ENCODE assay signal across 8 cellular contexts in genomic region chr18:711330-711692, GRCh38. TPM values are rescaled to one million over a fixed set of nuclear protein-coding genes. Genes with fewer than 3 reads are reported as not detected.
A peak's percentile ranks its signal among the peaks of the same experiment; 100 is the strongest.
DNase-seq lines count a peak whose midpoint lies in the region; ATAC-seq, FAIRE-seq and TF ChIP-seq lines count a peak whose summit lies in the region.

No MANE protein-coding gene starts in this region.

- peak overlapping the region; percentile 87 for H3K9ac ChIP-seq in astrocyte (ENCODE audit: low read length)

- no peak for DNase-seq in activated CD8-positive, alpha-beta memory T cell treated with anti-CD3 and anti-CD28 coated beads, Interleukin-2, amount 10 ng/mL, durations not matched to agents 7 days and 5 days
- DNase-seq in activated CD8-positive, alpha-beta memory T cell treated with anti-CD3 and anti-CD28 coated beads, Interleukin-2, amount 50 U/mL, for 4 hours = no peak
- DNase-seq in astrocyte (ENCODE audit: low read depth) = no peak
- DNase-seq in kidney epithelial cell (ENCODE audit: low read depth) = no peak
- no peak for DNase-seq in cerebellum (ENCODE audit: low spot score)
- DNase-seq in NOMO-1 (lab: John Stamatoyannopoulos, UW; ENCODE audit: unreplicated experiment in 2 of 2) = no peak

- peak overlapping the region; percentile 99 for H3K4me2 ChIP-seq in astrocyte (ENCODE audit: low read length)

- H3K4me1 Mint-ChIP-seq in activated CD8-positive, alpha-beta memory T cell treated with anti-CD3 and anti-CD28 coated beads, Interleukin-2, amount 10 ng/mL, durations not matched to agents 7 days and 5 days = peaks cover 52% of the 10 kb centered on the region
- no peaks in the 10 kb centered on the region for H3K4me1 Mint-ChIP-seq in astrocyte (ENCODE audit: low read depth, unreplicated experiment)

- H3K27me3 ChIP-seq in astrocyte (ENCODE audit: insufficient read depth, low read length) (no peaks in the 10 kb centered on the region), kidney epithelial cell (ENCODE audit: control insufficient read depth, insufficient read depth, low read length) (no peaks in the 10 kb centered on the region)

- H3K9me3 Mint-ChIP-seq in activated CD8-positive, alpha-beta memory T cell treated with anti-CD3 and anti-CD28 coated beads, Interleukin-2, amount 10 ng/mL, durations not matched to agents 7 days and 5 days (ENCODE audit: low read depth) = no peaks in the 10 kb centered on the region
- H3K9me3 Mint-ChIP-seq in astrocyte (ENCODE audit: unreplicated experiment) = no peaks in the 10 kb centered on the region

- peak overlapping the region; percentile 49 for H2AFZ ChIP-seq in astrocyte (ENCODE audit: low read depth, low read length)

- H3K27me3 Mint-ChIP-seq in activated CD8-positive, alpha-beta memory T cell treated with anti-CD3 and anti-CD28 coated beads, Interleukin-2, amount 10 ng/mL, durations not matched to agents 7 days and 5 days = no peaks in the 10 kb centered on the region
- H3K27me3 Mint-ChIP-seq in astrocyte (ENCODE audit: low read depth, unreplicated experiment) = no peaks in the 10 kb centered on the region

- H3K4me3 ChIP-seq in astrocyte (ENCODE audit: insufficient read depth, low read depth, low read length) (peak overlapping the region; percentile 75), kidney epithelial cell (ENCODE audit: low read depth, low read length) (peak overlapping the region; percentile 67)

- H3K27ac Mint-ChIP-seq in activated CD8-positive, alpha-beta memory T cell treated with anti-CD3 and anti-CD28 coated beads, Interleukin-2, amount 10 ng/mL, durations not matched to agents 7 days and 5 days = peak overlapping the region; percentile 87
- peak overlapping the region; percentile 1 for H3K27ac Mint-ChIP-seq in astrocyte (ENCODE audit: unreplicated experiment)

- H3K36me3 ChIP-seq in astrocyte (ENCODE audit: insufficient read depth, low read length) (peaks cover 5% of the 10 kb centered on the region), kidney epithelial cell (ENCODE audit: control insufficient read depth, insufficient read depth, low read length) (no peaks in the 10 kb centered on the region)

- CTCF ChIA-PET in activated CD8-positive, alpha-beta memory T cell treated with anti-CD3 and anti-CD28 coated beads, Interleukin-2, amount 10 ng/mL, durations not matched to agents 7 days and 5 days (lab: Charles Lee) = interaction anchor here (0.7 to 1.2 kb wide), 5 partner anchors 25 to 129 kb away, joined by 3 to 4 read pairs (median 3); no protein-coding TSS in a partner anchor

- ATAC-seq in activated CD8-positive, alpha-beta memory T cell treated with anti-CD3 and anti-CD28 coated beads, Interleukin-2, amount 10 ng/mL, durations not matched to agents 7 days and 5 days = peak; percentile 9
- peak; percentile 11 for ATAC-seq in HG03442 (IDR thresholded peaks at IDR 0.05; ENCODE audit: unreplicated experiment)

- peaks cover 34% of the 10 kb centered on the region for H3K79me2 ChIP-seq in astrocyte (ENCODE audit: insufficient read depth, low read length)

- peak overlapping the region; percentile 85 for H3K4me3 Mint-ChIP-seq in activated CD8-positive, alpha-beta memory T cell treated with anti-CD3 and anti-CD28 coated beads, Interleukin-2, amount 10 ng/mL, durations not matched to agents 7 days and 5 days
- peak overlapping the region; percentile 84 for H3K4me3 Mint-ChIP-seq in astrocyte (ENCODE audit: unreplicated experiment)

- peaks cover 10% of the 10 kb centered on the region for H3K4me1 ChIP-seq in astrocyte (ENCODE audit: insufficient read depth, low read length)

- peaks cover 23% of the 10 kb centered on the region for H4K20me1 ChIP-seq in astrocyte (ENCODE audit: insufficient read depth, low read length)

- no peak for FAIRE-seq in astrocyte (lab: Jason Lieb, UNC)

- no peak for TF ChIP-seq CTCF in astrocyte (IDR thresholded peaks at IDR 0.05; ENCODE audit: insufficient read depth, low read depth, low read length)
- TF ChIP-seq CTCF in kidney epithelial cell (IDR thresholded peaks at IDR 0.05; ENCODE audit: insufficient read depth, low read length, poor library complexity, severe bottlenecking) = no peak

- H3K9me3 ChIP-seq in astrocyte (ENCODE audit: insufficient read depth, low read depth, low read length) = no peaks in the 10 kb centered on the region

- H3K27ac ChIP-seq in astrocyte (ENCODE audit: low read depth, low read length) (peak overlapping the region; percentile 56), temporal lobe (ENCODE audit: low read depth, low read length) (peak overlapping the region; percentile 87)

- H3K36me3 Mint-ChIP-seq in activated CD8-positive, alpha-beta memory T cell treated with anti-CD3 and anti-CD28 coated beads, Interleukin-2, amount 10 ng/mL, durations not matched to agents 7 days and 5 days = peaks cover 24% of the 10 kb centered on the region
- peaks cover 11% of the 10 kb centered on the region for H3K36me3 Mint-ChIP-seq in astrocyte (ENCODE audit: low read depth, unreplicated experiment)

RNA-seq across cellular contexts. Expression of gene ENOSF1, which starts 1.1 kb away (rescaled TPM):
- total RNA-seq in activated CD8-positive, alpha-beta memory T cell treated with anti-CD3 and anti-CD28 coated beads, Interleukin-2, amount 10 ng/mL, durations not matched to agents 7 days and 5 days = 10 to 100 TPM; 79.3 to 84.3 TPM
- total RNA-seq in astrocyte = 14.4 and 15.2 TPM in 2 replicates
- total RNA-seq in kidney epithelial cell = 29.7 and 31.9 TPM in 2 replicates
- total RNA-seq in temporal lobe = 4.7 TPM
- total RNA-seq in cerebellum = 17.5 TPM

RNA-seq across cellular contexts. Expression of gene TYMS, which starts 53.9 kb away (rescaled TPM):
- total RNA-seq in activated CD8-positive, alpha-beta memory T cell treated with anti-CD3 and anti-CD28 coated beads, Interleukin-2, amount 10 ng/mL, durations not matched to agents 7 days and 5 days = 100 to 1,000 TPM; 369 TPM
- total RNA-seq in astrocyte = 26.6 and 38.7 TPM in 2 replicates
- total RNA-seq in kidney epithelial cell = 22.1 and 22.7 TPM in 2 replicates
- 5.2 TPM for total RNA-seq in temporal lobe
- total RNA-seq in cerebellum = 16.2 TPM
